23 cellular contexts compared by ENCODE assay signal in the genomic region with DNA sequence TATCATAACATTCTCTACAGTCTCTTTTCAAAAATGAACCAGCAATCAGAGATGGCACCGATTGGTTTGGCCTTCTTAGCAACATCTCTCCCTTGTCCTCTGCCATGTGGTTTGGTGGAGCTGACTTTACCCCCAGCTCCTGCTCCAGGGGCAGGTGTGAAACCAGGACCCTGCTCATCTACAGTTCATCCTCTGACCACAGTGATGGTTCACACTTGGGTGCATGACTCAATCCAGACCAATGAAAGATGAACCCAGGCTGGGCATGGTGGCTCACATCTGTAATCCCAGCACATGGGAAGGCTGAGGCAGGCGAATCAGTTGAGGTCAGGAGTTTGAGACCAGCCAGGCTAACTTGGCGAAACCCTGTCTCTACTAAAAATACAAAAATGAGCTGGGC. TPM values are rescaled to one million over a fixed set of nuclear protein-coding genes. Genes with fewer than 3 reads are reported as not detected.
"Had no signal": no experiment of that assay in that cellular context is flagged by ENCODE, and none has a peak within 500 bp of the region (broad histone marks: within the 10 kb centered on the region; RNA-seq: fewer than 3 reads in every experiment).

No MANE protein-coding gene starts in this region.

- H3K4me3 Mint-ChIP-seq: activated B cell treated with CpG ODN at 0.5 μM for 24 hours; activated CD4-positive, alpha-beta T cell treated with anti-CD3 and anti-CD28 coated beads, Interleukin-2, amount 10 ng/mL, durations not matched to agents 7 days and 5 days; activated naive CD4-positive, alpha-beta T cell treated with anti-CD3 and anti-CD28 coated beads, Interleukin-2, amount 50 U/mL, for 24 hours; IgD-negative memory B cell; T-helper 1 cell treated with Interleukin-12 subunit alpha and Interleukin-12 subunit beta and Interleukin-4 antibody, amounts not matched to agents 30 μg/mL and 1 μg/mL, for 36 hours had no signal

- H3K4me1 Mint-ChIP-seq: activated CD4-positive, alpha-beta T cell treated with anti-CD3 and anti-CD28 coated beads, Interleukin-2, amount 10 ng/mL, durations not matched to agents 7 days and 5 days; activated naive CD4-positive, alpha-beta T cell treated with anti-CD3 and anti-CD28 coated beads, Interleukin-2, amount 50 U/mL, for 24 hours had no signal

- DNase-seq: activated B cell treated with CpG ODN at 0.5 μM for 24 hours; activated CD4-positive, alpha-beta T cell treated with anti-CD3 and anti-CD28 coated beads for 1 hour; activated CD4-positive, alpha-beta T cell treated with anti-CD3 and anti-CD28 coated beads, Interleukin-2, amount 10 ng/mL, durations not matched to agents 7 days and 5 days; activated CD8-positive, alpha-beta memory T cell treated with anti-CD3 and anti-CD28 coated beads for 24 hours; brain microvascular endothelial cell; KG1; NCI-H1048; NCI-H146; NCI-H1930; NCI-H2171; NCI-H2227 treated with DMSO at 0.1 percent for 48 hours; NCI-H446 treated with DMSO at 0.1 percent for 48 hours; NCI-H526; NCI-H774; PC-9; SHP77 treated with DMSO at 0.1 percent for 48 hours had no signal

- H3K9me3 Mint-ChIP-seq: activated B cell treated with CpG ODN at 0.5 μM for 24 hours; activated CD4-positive, alpha-beta T cell treated with anti-CD3 and anti-CD28 coated beads, Interleukin-2, amount 10 ng/mL, durations not matched to agents 7 days and 5 days; activated naive CD4-positive, alpha-beta T cell treated with anti-CD3 and anti-CD28 coated beads, Interleukin-2, amount 50 U/mL, for 24 hours; IgD-negative memory B cell; T-helper 1 cell treated with Interleukin-12 subunit alpha and Interleukin-12 subunit beta and Interleukin-4 antibody, amounts not matched to agents 30 μg/mL and 1 μg/mL, for 36 hours had no signal

- H3K36me3 Mint-ChIP-seq: activated naive CD4-positive, alpha-beta T cell treated with anti-CD3 and anti-CD28 coated beads, Interleukin-2, amount 50 U/mL, for 24 hours; IgD-negative memory B cell had no signal

- H3K27ac Mint-ChIP-seq: activated B cell treated with CpG ODN at 0.5 μM for 24 hours; activated CD4-positive, alpha-beta T cell treated with anti-CD3 and anti-CD28 coated beads, Interleukin-2, amount 10 ng/mL, durations not matched to agents 7 days and 5 days; activated naive CD4-positive, alpha-beta T cell treated with anti-CD3 and anti-CD28 coated beads, Interleukin-2, amount 50 U/mL, for 24 hours; IgD-negative memory B cell; T-helper 1 cell treated with Interleukin-12 subunit alpha and Interleukin-12 subunit beta and Interleukin-4 antibody, amounts not matched to agents 30 μg/mL and 1 μg/mL, for 36 hours had no signal

RNA-seq across cellular contexts. Expression of a gene that starts 33.6 kb away (rescaled TPM):
- total RNA-seq: activated B cell treated with CpG ODN at 0.5 μM for 24 hours; activated CD4-positive, alpha-beta T cell treated with anti-CD3 and anti-CD28 coated beads, Interleukin-2, amount 10 ng/mL, durations not matched to agents 7 days and 5 days; cardiac muscle cell; LHCN-M2; M059J; PC-9 had no signal

RNA-seq across cellular contexts. Expression of a gene that starts 43.6 kb away (rescaled TPM):
- total RNA-seq: activated B cell treated with CpG ODN at 0.5 μM for 24 hours; activated CD4-positive, alpha-beta T cell treated with anti-CD3 and anti-CD28 coated beads, Interleukin-2, amount 10 ng/mL, durations not matched to agents 7 days and 5 days; LHCN-M2; M059J; PC-9; SK-MEL-5 had no signal

RNA-seq across cellular contexts. Expression of a gene that starts 56.2 kb away (rescaled TPM):
- total RNA-seq: activated CD4-positive, alpha-beta T cell treated with anti-CD3 and anti-CD28 coated beads, Interleukin-2, amount 10 ng/mL, durations not matched to agents 7 days and 5 days; LHCN-M2; M059J; PC-9; SK-MEL-5 had no signal
